Comparison of ENCODE assay signal across 15 cellular contexts in genomic region chr1:41740058-41740457, GRCh38.
DNase-seq lines count a peak whose midpoint lies in the region; ATAC-seq, FAIRE-seq and TF ChIP-seq lines count a peak whose summit lies in the region.
"Had no signal": no experiment of that assay in that cellular context is flagged by ENCODE, and none has a peak within 500 bp of the region (broad histone marks: within the 10 kb centered on the region; RNA-seq: fewer than 3 reads in every experiment).

No MANE protein-coding gene starts in this region.

- WGBS in GM12878 (ENCODE audit: insufficient coverage, insufficient replicate concordance, low lambda C conversion rate, missing lambda C conversion rate), result 97% methylated on average over 5 of the region's 5 CpGs

- H3K27me3 ChIP-seq in OCI-LY3 (ENCODE audit: low read depth, low read length), result no peaks in the 10 kb centered on the region
- H3K27me3 ChIP-seq in GM12878 (replicated peaks in 1 of 2; ENCODE audit: control insufficient read depth in 2 of 2, insufficient read depth in 2 of 2, low read length in 1 of 2), result no peaks in the 10 kb centered on the region
- H3K27me3 ChIP-seq: heart right ventricle had no signal

- peak overlapping the region; percentile 97 for H3K27ac Mint-ChIP-seq in T-helper 1 cell treated with Interleukin-12 subunit alpha and Interleukin-12 subunit beta and Interleukin-4 antibody, amounts not matched to agents 30 μg/mL and 1 μg/mL, for 36 hours
- H3K27ac Mint-ChIP-seq: progenitor cell of endocrine pancreas had no signal

- H4K20me1 ChIP-seq in OCI-LY3 (ENCODE audit: insufficient read depth, low read length), result no peaks in the 10 kb centered on the region
- no peaks in the 10 kb centered on the region for H4K20me1 ChIP-seq in GM12878 (ENCODE audit: control insufficient read depth, insufficient read depth)

- DNase-seq in T-helper 1 cell (no peak), GM12878 (ENCODE audit: low read depth, low spot score) (no peak), posterior vena cava (ENCODE audit: low spot score) (peak; percentile 45), left colon (no peak)
- DNase-seq in NK-92 treated with Interleukin-12 subunit alpha and Interleukin-12 subunit beta, amount 100 ng/mL, for 24 hours (lab: John Stamatoyannopoulos, UW), result no peak
- DNase-seq: CD4-positive, alpha-beta T cell; heart right ventricle; kidney glomerular epithelial cell; NCI-H1105; NCI-H2171 had no signal

- peak overlapping the region; percentile 97 for H3K9ac ChIP-seq in OCI-LY3 (ENCODE audit: low read length)
- peak overlapping the region; percentile 83; the same call in 1 of the 2 replicates for H3K9ac ChIP-seq in GM12878 (ENCODE audit: control insufficient read depth, insufficient read depth, low read length)

- TF ChIP-seq CTCF in OCI-LY3 (IDR thresholded peaks at IDR 0.05; ENCODE audit: low read depth, low read length) (no peak), GM12878 (IDR thresholded peaks at IDR 0.05 in 2 of 3, conservative IDR thresholded peaks at IDR 0.05 in 1 of 3; ENCODE audit: control insufficient read depth in 2 of 3, extremely low read depth in 1 of 3, insufficient read depth in 1 of 3, low read depth in 3 of 3, low read length in 3 of 3) (no peak)

- no TSS peak for BruUV-seq in GM12878 (replicated peaks; lab: Mats Ljungman, UMichigan)

- H3K27me3 Mint-ChIP-seq in T-helper 1 cell treated with Interleukin-12 subunit alpha and Interleukin-12 subunit beta and Interleukin-4 antibody, amounts not matched to agents 30 μg/mL and 1 μg/mL, for 36 hours (ENCODE audit: low read depth), result no peaks in the 10 kb centered on the region
- H3K27me3 Mint-ChIP-seq: CD4-positive, alpha-beta T cell had no signal

- CTCF ChIA-PET in GM12878 (lab: Yijun Ruan, JAX), result interaction anchor here (0.9 to 5.9 kb wide), 4 partner anchors 11 to 53 kb away, joined by 3 to 29 read pairs (median 14); no protein-coding TSS in a partner anchor

- TF ChIP-seq RAD21 in GM12878 (IDR thresholded peaks at IDR 0.05; ENCODE audit: insufficient read depth, low read depth, low read length), result no peak

- TF ChIP-seq POLR2A in GM12878 (IDR thresholded peaks at IDR 0.05; ENCODE audit: low read depth, low read length), result no peak

- intact Hi-C loops in GM12878 (cut with micrococcal nuclease; ENCODE audit: unreplicated experiment), result no loop called here
- intact Hi-C loops in posterior vena cava (cut with DNase I), result no loop called here
- intact Hi-C loops in left colon (cut with DNase I, micrococcal nuclease), result no loop called here

- RAD21 ChIA-PET in GM12878 (lab: Charles Lee; ENCODE audit: unreplicated experiment), result interaction anchor here (0.6 to 6.3 kb wide), 10 partner anchors 11 to 115 kb away, joined by 3 to 77 read pairs (median 8); no protein-coding TSS in a partner anchor

- H3K4me3 Mint-ChIP-seq in T-helper 1 cell treated with Interleukin-12 subunit alpha and Interleukin-12 subunit beta and Interleukin-4 antibody, amounts not matched to agents 30 μg/mL and 1 μg/mL, for 36 hours, result no peak overlapping the region
- H3K4me3 Mint-ChIP-seq: CD4-positive, alpha-beta T cell had no signal

- peaks cover 42% of the 10 kb centered on the region for H3K79me2 ChIP-seq in OCI-LY3 (ENCODE audit: low read length)
- H3K79me2 ChIP-seq in GM12878 (ENCODE audit: control insufficient read depth, insufficient read depth, low read length), result peaks cover 4% of the 10 kb centered on the region

- POLR2A ChIA-PET in GM12878 (lab: Charles Lee), result interaction anchor here (0.8 to 7.3 kb wide), 4 partner anchors 11 to 64 kb away, joined by 3 to 67 read pairs (median 6); no protein-coding TSS in a partner anchor

- no peaks in the 10 kb centered on the region for H3K9me3 ChIP-seq in OCI-LY3 (ENCODE audit: insufficient read depth, low read length)
- no peaks in the 10 kb centered on the region for H3K9me3 ChIP-seq in GM12878 (replicated peaks; ENCODE audit: control insufficient read depth, insufficient read depth, low read length)
- H3K9me3 ChIP-seq: heart right ventricle had no signal

- SMC1A ChIA-PET in GM12878 (lab: Charles Lee; ENCODE audit: uncharacterized antibody, unreplicated experiment), result interaction anchor here (0.8 to 8.0 kb wide), 10 partner anchors 8 to 82 kb away, joined by 3 to 93 read pairs (median 4); no protein-coding TSS in a partner anchor

- H3K27ac ChIP-seq in OCI-LY3 (ENCODE audit: low read length), result peak overlapping the region; percentile 100
- peak overlapping the region; percentile 94 for H3K27ac ChIP-seq in GM12878 (ENCODE audit: control insufficient read depth, insufficient read depth)
- H3K27ac ChIP-seq: 22Rv1 had no signal

- peak overlapping the region; percentile 58; the same call in 1 of the 2 replicates for H3K4me3 ChIP-seq in OCI-LY3 (ENCODE audit: low read length)
- no peak overlapping the region for H3K4me3 ChIP-seq in GM12878

- H2AFZ ChIP-seq in OCI-LY3 (ENCODE audit: low read depth, low read length) (no peak overlapping the region), GM12878 (ENCODE audit: control insufficient read depth, low read depth, low read length) (no peak overlapping the region)

- H3K36me3 ChIP-seq in OCI-LY3 (replicated peaks; ENCODE audit: low read depth, low read length), result peaks cover 5% of the 10 kb centered on the region
- H3K36me3 ChIP-seq in GM12878 (ENCODE audit: control insufficient read depth in 2 of 2, insufficient read depth in 2 of 2, low read length in 1 of 2), result 0 out of 4 replicates have a peak, but pooled peaks cover 0 to 2% of the 10 kb centered on the region in 2 experiments
- H3K36me3 ChIP-seq: heart right ventricle had no signal

- peaks cover 68% of the 10 kb centered on the region for H3K4me1 Mint-ChIP-seq in T-helper 1 cell treated with Interleukin-12 subunit alpha and Interleukin-12 subunit beta and Interleukin-4 antibody, amounts not matched to agents 30 μg/mL and 1 μg/mL, for 36 hours (ENCODE audit: low read depth)

- no peaks in the 10 kb centered on the region for H3K9me3 Mint-ChIP-seq in T-helper 1 cell treated with Interleukin-12 subunit alpha and Interleukin-12 subunit beta and Interleukin-4 antibody, amounts not matched to agents 30 μg/mL and 1 μg/mL, for 36 hours
- H3K9me3 Mint-ChIP-seq: CD4-positive, alpha-beta T cell had no signal

- H3K4me1 ChIP-seq in OCI-LY3 (ENCODE audit: low read length), result peaks cover 99% of the 10 kb centered on the region
- peaks cover 60% of the 10 kb centered on the region for H3K4me1 ChIP-seq in GM12878 (ENCODE audit: control insufficient read depth, insufficient read depth, low read length)

- TF ChIP-seq EP300 in GM12878 (IDR thresholded peaks at IDR 0.05; ENCODE audit: borderline replicate concordance in 1 of 2, control insufficient read depth in 1 of 2, low read depth in 2 of 2, low read length in 2 of 2), result no peak

- in situ Hi-C loops in GM12878 (cut with MboI), result no loop called here

- no peak for FAIRE-seq in GM12878 (lab: Jason Lieb, UNC)

- peaks cover 4% of the 10 kb centered on the region for H3K36me3 Mint-ChIP-seq in T-helper 1 cell treated with Interleukin-12 subunit alpha and Interleukin-12 subunit beta and Interleukin-4 antibody, amounts not matched to agents 30 μg/mL and 1 μg/mL, for 36 hours (ENCODE audit: low read depth)

- H3K4me2 ChIP-seq in OCI-LY3 (ENCODE audit: low read length) (peak overlapping the region; percentile 83), GM12878 (ENCODE audit: control insufficient read depth, insufficient read depth) (peak overlapping the region; percentile 97)

- no peak for ATAC-seq in GM12878
- no peak for ATAC-seq in HG02840 (IDR thresholded peaks at IDR 0.05; ENCODE audit: low FRiP score, unreplicated experiment)
- ATAC-seq in left colon, result no peak

TF ChIP-seq in GM12878, 131 proteins besides CTCF, POLR2A, EP300 and RAD21 (continues in another document):
- no peak for TF ChIP-seq IRF3 (IDR thresholded peaks at IDR 0.05)
- TF ChIP-seq BHLHE40 (IDR thresholded peaks at IDR 0.05; ENCODE audit: borderline replicate concordance in 1 of 2, low read depth in 2 of 2, low read length in 1 of 2), result no peak
- TF ChIP-seq ZBED1 (IDR thresholded peaks at IDR 0.05; ENCODE audit: borderline replicate concordance), result no peak
- peak; percentile 16 for TF ChIP-seq E4F1 (IDR thresholded peaks at IDR 0.05; ENCODE audit: borderline replicate concordance, partially characterized antibody)
- TF ChIP-seq PBX3 (IDR thresholded peaks at IDR 0.05; ENCODE audit: insufficient replicate concordance, low read depth, low read length), result no peak
- no peak for TF ChIP-seq HDGF (IDR thresholded peaks at IDR 0.05)
